25 cellular contexts compared by ENCODE assay signal in genomic region chr1:30986755-30987154, GRCh38.
DNase-seq lines count a peak whose midpoint lies in the region; ATAC-seq, FAIRE-seq and TF ChIP-seq lines count a peak whose summit lies in the region.
"Had no signal": no experiment of that assay in that cellular context is flagged by ENCODE, and none has a peak within 500 bp of the region (broad histone marks: within the 10 kb centered on the region; RNA-seq: fewer than 3 reads in every experiment).

No MANE protein-coding gene starts in this region.

- in situ Hi-C loops in gastrocnemius medialis (cut with MboI; ENCODE audit: low sequenced_read_pairs in 4 of 4), result no loop called here

- H3K9me3 Mint-ChIP-seq in activated CD4-positive, alpha-beta T cell treated with anti-CD3 and anti-CD28 coated beads for 36 hours (ENCODE audit: low read depth), result no peaks in the 10 kb centered on the region
- no peaks in the 10 kb centered on the region for H3K9me3 Mint-ChIP-seq in chondrocyte (ENCODE audit: low read depth)
- H3K9me3 Mint-ChIP-seq in Calu3 (ENCODE audit: low read depth, unreplicated experiment), result no peaks in the 10 kb centered on the region
- H3K9me3 Mint-ChIP-seq: activated naive CD8-positive, alpha-beta T cell treated with anti-CD3 and anti-CD28 coated beads, Interleukin-2, amount 10 ng/mL, durations not matched to agents 7 days and 5 days had no signal

- H3K27ac Mint-ChIP-seq in activated CD4-positive, alpha-beta T cell treated with anti-CD3 and anti-CD28 coated beads for 36 hours, result no peak overlapping the region
- H3K27ac Mint-ChIP-seq in chondrocyte (ENCODE audit: unreplicated experiment), result peak overlapping the region; percentile 2
- H3K27ac Mint-ChIP-seq in Calu3 (ENCODE audit: unreplicated experiment), result no peak overlapping the region
- H3K27ac Mint-ChIP-seq: activated CD4-positive, alpha-beta T cell treated with anti-CD3 and anti-CD28 coated beads, Interleukin-2, amount 10 ng/mL, durations not matched to agents 24 days and 14 days; activated naive CD8-positive, alpha-beta T cell treated with anti-CD3 and anti-CD28 coated beads, Interleukin-2, amount 10 ng/mL, durations not matched to agents 7 days and 5 days had no signal

- no peaks in the 10 kb centered on the region for H3K27me3 ChIP-seq in gastrocnemius medialis
- H3K27me3 ChIP-seq: heart left ventricle, ovary, right atrium auricular region, stomach, tibial artery had no signal

- peaks cover 46% of the 10 kb centered on the region for H3K36me3 Mint-ChIP-seq in activated CD4-positive, alpha-beta T cell treated with anti-CD3 and anti-CD28 coated beads for 36 hours (ENCODE audit: low read depth)
- H3K36me3 Mint-ChIP-seq in chondrocyte (ENCODE audit: low read depth) (peaks cover 4% of the 10 kb centered on the region), Calu3 (ENCODE audit: insufficient read depth, unreplicated experiment) (peaks cover 45% of the 10 kb centered on the region)

- CTCF ChIA-PET in activated CD4-positive, alpha-beta T cell treated with anti-CD3 and anti-CD28 coated beads for 36 hours (lab: Charles Lee), result interaction anchor here (0.7 kb wide), 1 partner anchor 165 kb away, joined by 4 read pairs; no protein-coding TSS in a partner anchor
- CTCF ChIA-PET in Calu3 (lab: Charles Lee), result no interaction called here

- no peaks in the 10 kb centered on the region for H3K36me3 ChIP-seq in gastrocnemius medialis
- H3K36me3 ChIP-seq: ovary had no signal

- H3K27ac ChIP-seq in gastrocnemius medialis, result peak overlapping the region; percentile 67 to 82 (median 77)
- H3K27ac ChIP-seq: 22Rv1, epithelial cell of prostate, heart left ventricle, ovary, right atrium auricular region, stomach, tibial artery had no signal

- peaks cover 89 to 92% of the 10 kb centered on the region in 2 donors for H3K4me1 ChIP-seq in gastrocnemius medialis

- peak; percentile 39 for ATAC-seq in activated CD4-positive, alpha-beta T cell treated with anti-CD3 and anti-CD28 coated beads for 36 hours
- no peak for ATAC-seq in gastrocnemius medialis
- ATAC-seq: HCT116; heart left ventricle; naive thymus-derived CD4-positive, alpha-beta T cell had no signal

- TF ChIP-seq POLR2A in gastrocnemius medialis (IDR thresholded peaks at IDR 0.05), result no peak

- FAIRE-seq in GM18507 (lab: Jason Lieb, UNC), result peak; percentile 15

- peaks cover 65% of the 10 kb centered on the region for H3K4me1 Mint-ChIP-seq in activated CD4-positive, alpha-beta T cell treated with anti-CD3 and anti-CD28 coated beads for 36 hours
- H3K4me1 Mint-ChIP-seq in chondrocyte (ENCODE audit: low read depth), result peaks cover 92% of the 10 kb centered on the region
- H3K4me1 Mint-ChIP-seq in Calu3 (ENCODE audit: low read depth, unreplicated experiment), result peaks cover 37% of the 10 kb centered on the region

- no peak overlapping the region for H3K4me3 Mint-ChIP-seq in activated CD4-positive, alpha-beta T cell treated with anti-CD3 and anti-CD28 coated beads for 36 hours
- H3K4me3 Mint-ChIP-seq in chondrocyte (ENCODE audit: unreplicated experiment) (no peak overlapping the region), Calu3 (ENCODE audit: low read depth, unreplicated experiment) (no peak overlapping the region)
- H3K4me3 Mint-ChIP-seq: activated CD4-positive, alpha-beta T cell treated with anti-CD3 and anti-CD28 coated beads, Interleukin-2, amount 10 ng/mL, durations not matched to agents 24 days and 14 days; activated naive CD8-positive, alpha-beta T cell treated with anti-CD3 and anti-CD28 coated beads, Interleukin-2, amount 10 ng/mL, durations not matched to agents 7 days and 5 days; naive thymus-derived CD4-positive, alpha-beta T cell had no signal

- H3K9me3 ChIP-seq in gastrocnemius medialis, result no peaks in the 10 kb centered on the region
- H3K9me3 ChIP-seq: Caco-2, heart left ventricle, ovary, right atrium auricular region, stomach, tibial artery had no signal

- H3K27me3 Mint-ChIP-seq in activated CD4-positive, alpha-beta T cell treated with anti-CD3 and anti-CD28 coated beads for 36 hours, result no peaks in the 10 kb centered on the region
- H3K27me3 Mint-ChIP-seq in chondrocyte (ENCODE audit: low read depth) (no peaks in the 10 kb centered on the region), Calu3 (ENCODE audit: unreplicated experiment) (no peaks in the 10 kb centered on the region)
- H3K27me3 Mint-ChIP-seq: activated CD4-positive, alpha-beta T cell treated with anti-CD3 and anti-CD28 coated beads, Interleukin-2, amount 10 ng/mL, durations not matched to agents 24 days and 14 days; activated naive CD8-positive, alpha-beta T cell treated with anti-CD3 and anti-CD28 coated beads, Interleukin-2, amount 10 ng/mL, durations not matched to agents 7 days and 5 days; naive thymus-derived CD4-positive, alpha-beta T cell had no signal

- POLR2A ChIA-PET in activated CD4-positive, alpha-beta T cell treated with anti-CD3 and anti-CD28 coated beads for 36 hours (lab: Charles Lee), result no interaction called here

- no peak for DNase-seq in activated CD4-positive, alpha-beta T cell treated with anti-CD3 and anti-CD28 coated beads for 36 hours
- DNase-seq in activated CD4-positive, alpha-beta T cell treated with anti-CD3 and anti-CD28 coated beads, Interleukin-2, amount 50 U/mL, for 48 hours, result no peak
- no peak for DNase-seq in GM18507 (ENCODE audit: extremely low spot score, insufficient read length, low read depth)
- no peak for DNase-seq in chondrocyte (ENCODE audit: low spot score)
- no peak for DNase-seq in gastrocnemius medialis
- no peak for DNase-seq in SHP77 treated with DMSO at 0.1 percent for 48 hours (lab: John Stamatoyannopoulos, UW)
- no peak for DNase-seq in kidney glomerular epithelial cell (lab: John Stamatoyannopoulos, UW)
- no peak for DNase-seq in Calu3
- DNase-seq: activated CD4-positive, alpha-beta T cell treated with anti-CD3 and anti-CD28 coated beads, Interleukin-2, amount 10 ng/mL, durations not matched to agents 24 days and 14 days; activated CD8-positive, alpha-beta memory T cell treated with anti-CD3 and anti-CD28 coated beads, Interleukin-2, amount 50 U/mL, for 48 hours; activated naive CD8-positive, alpha-beta T cell treated with anti-CD3 and anti-CD28 coated beads, Interleukin-2, amount 10 ng/mL, durations not matched to agents 7 days and 5 days; Caco-2; heart left ventricle; Karpas-422; mesendoderm; naive thymus-derived CD4-positive, alpha-beta T cell; NCI-H2171; NCI-H526; ovary; stomach; tibial artery had no signal

- no TSS peak for BruUV-seq in Calu3 (replicated peaks; lab: Mats Ljungman, UMichigan)

- TF ChIP-seq CTCF in chondrocyte (IDR thresholded peaks at IDR 0.05), result no peak
- no peak for TF ChIP-seq CTCF in gastrocnemius medialis (IDR thresholded peaks at IDR 0.05 in 4 of 5, conservative IDR thresholded peaks at IDR 0.05 in 1 of 5)
- TF ChIP-seq CTCF in Calu3 (IDR thresholded peaks at IDR 0.05; ENCODE audit: unreplicated experiment), result no peak

- H3K4me3 ChIP-seq in gastrocnemius medialis, result no peak overlapping the region
- H3K4me3 ChIP-seq: heart left ventricle, ovary, right atrium auricular region, stomach, tibial artery had no signal

- intact Hi-C loops in activated CD4-positive, alpha-beta T cell treated with anti-CD3 and anti-CD28 coated beads for 36 hours (cut with DNase I, micrococcal nuclease), result no loop called here
- intact Hi-C loops in gastrocnemius medialis (cut with DNase I; ENCODE audit: low total_unique reads), result loop anchor here (10.0 kb wide), 1 partner anchor 168 kb away; no protein-coding TSS in a partner anchor
- intact Hi-C loops in Calu3 (cut with micrococcal nuclease; ENCODE audit: unreplicated experiment), result no loop called here
